Comparison of ENCODE assay signal across 8 cellular contexts in the genomic region with DNA sequence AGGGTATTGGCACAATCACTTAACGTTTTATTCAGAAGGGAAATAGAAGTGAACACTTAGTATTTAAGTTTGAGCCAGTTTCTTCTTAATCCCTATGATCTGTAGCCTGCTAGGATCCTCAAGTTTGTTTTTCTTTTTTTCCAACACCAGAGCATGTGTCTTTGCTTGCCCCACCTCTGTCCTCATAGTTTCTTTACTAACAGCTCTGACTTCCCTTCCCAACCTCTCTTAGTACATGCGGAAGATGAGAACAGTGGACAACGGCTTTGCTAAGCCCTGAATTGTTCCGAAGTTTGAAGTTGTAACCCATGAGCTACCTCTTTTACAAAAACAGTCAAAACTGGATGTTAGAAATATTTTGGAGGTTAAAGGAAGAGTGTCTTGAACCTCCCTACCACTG.
DNase-seq lines count a peak whose midpoint lies in the region; ATAC-seq and TF ChIP-seq lines count a peak whose summit lies in the region.

No MANE protein-coding gene starts in this region.

- ATAC-seq in GM18861 (IDR thresholded peaks at IDR 0.05; ENCODE audit: unreplicated experiment) (peak; percentile 23), HG02852 (IDR thresholded peaks at IDR 0.05; ENCODE audit: unreplicated experiment) (peak; percentile 35)
- ATAC-seq in stimulated activated naive CD8-positive, alpha-beta T cell treated with anti-CD3 and anti-CD28 coated beads, Interleukin-15, Interleukin-2, amounts not matched to agents 100 U/mL and 50 U/mL, for 24 hours = no peak

- BruUV-seq in PC-9 (replicated peaks; lab: Mats Ljungman, UMichigan) = no TSS peak

- H3K36me3 ChIP-seq in PC-9 (ENCODE audit: low read depth) = no peaks in the 10 kb centered on the region

- no peaks in the 10 kb centered on the region for H3K9me3 ChIP-seq in PC-9 (ENCODE audit: insufficient read depth, low read depth)

- intact Hi-C loops in PC-9 (cut with micrococcal nuclease; ENCODE audit: unreplicated experiment) = no loop called here

- H4K20me1 ChIP-seq in PC-9 (ENCODE audit: insufficient read depth) = no peaks in the 10 kb centered on the region

- H3K27me3 ChIP-seq in PC-9 (ENCODE audit: insufficient read depth, low read depth) = peaks cover 22% of the 10 kb centered on the region

- H3K27ac Mint-ChIP-seq in nephron = peak overlapping the region; percentile 50 to 85 (median 64)
- no peak overlapping the region for H3K27ac Mint-ChIP-seq in activated CD4-positive, alpha-beta memory T cell treated with anti-CD3 and anti-CD28 coated beads, Interleukin-2, amount 10 ng/mL, durations not matched to agents 7 days and 5 days

- peak overlapping the region; percentile 16 to 56 (median 39) for H3K4me3 Mint-ChIP-seq in nephron
- H3K4me3 Mint-ChIP-seq in activated CD4-positive, alpha-beta memory T cell treated with anti-CD3 and anti-CD28 coated beads, Interleukin-2, amount 10 ng/mL, durations not matched to agents 7 days and 5 days = no peak overlapping the region

- H3K9me2 ChIP-seq in PC-9 (ENCODE audit: insufficient read depth) = no peaks in the 10 kb centered on the region; the same call in 1 of the 2 replicates

- peaks cover 16% of the 10 kb centered on the region for H3K4me1 Mint-ChIP-seq in nephron
- no peaks in the 10 kb centered on the region for H3K4me1 Mint-ChIP-seq in activated CD4-positive, alpha-beta memory T cell treated with anti-CD3 and anti-CD28 coated beads, Interleukin-2, amount 10 ng/mL, durations not matched to agents 7 days and 5 days

- CTCF ChIA-PET in PC-9 (lab: Charles Lee) = no interaction called here
- CTCF ChIA-PET in activated CD4-positive, alpha-beta memory T cell treated with anti-CD3 and anti-CD28 coated beads, Interleukin-2, amount 10 ng/mL, durations not matched to agents 7 days and 5 days (lab: Charles Lee) = no interaction called here

- no peaks in the 10 kb centered on the region for H3K36me3 Mint-ChIP-seq in nephron (ENCODE audit: low read depth)
- no peaks in the 10 kb centered on the region for H3K36me3 Mint-ChIP-seq in activated CD4-positive, alpha-beta memory T cell treated with anti-CD3 and anti-CD28 coated beads, Interleukin-2, amount 10 ng/mL, durations not matched to agents 7 days and 5 days (ENCODE audit: low read depth)

- H3K4me3 ChIP-seq in PC-9 = no peak overlapping the region

- POLR2A ChIA-PET in PC-9 (lab: Charles Lee; ENCODE audit: unreplicated experiment) = no interaction called here
- POLR2A ChIA-PET in activated CD4-positive, alpha-beta memory T cell treated with anti-CD3 and anti-CD28 coated beads, Interleukin-2, amount 10 ng/mL, durations not matched to agents 7 days and 5 days (lab: Charles Lee) = no interaction called here

- H2AFZ ChIP-seq in PC-9 = peak overlapping the region; percentile 56; the same call in 1 of the 2 replicates

- no peaks in the 10 kb centered on the region for H3F3A ChIP-seq in PC-9 (ENCODE audit: insufficient read depth, low read depth)

- H3K4me1 ChIP-seq in PC-9 (replicated peaks; ENCODE audit: insufficient read depth) = no peaks in the 10 kb centered on the region

- peaks cover 5% of the 10 kb centered on the region for H3K27me3 Mint-ChIP-seq in nephron (ENCODE audit: low read depth)
- H3K27me3 Mint-ChIP-seq in activated CD4-positive, alpha-beta memory T cell treated with anti-CD3 and anti-CD28 coated beads, Interleukin-2, amount 10 ng/mL, durations not matched to agents 7 days and 5 days = no peaks in the 10 kb centered on the region

- TF ChIP-seq CTCF in PC-9 (conservative IDR thresholded peaks at IDR 0.05) (no peak), nephron (IDR thresholded peaks at IDR 0.05; ENCODE audit: unreplicated experiment in 3 of 3) (no peak)

- DNase-seq in PC-9 = no peak
- no peak for DNase-seq in activated CD4-positive, alpha-beta memory T cell treated with anti-CD3 and anti-CD28 coated beads, Interleukin-2, amount 10 ng/mL, durations not matched to agents 7 days and 5 days
- DNase-seq in stimulated activated naive CD8-positive, alpha-beta T cell treated with anti-CD3 and anti-CD28 coated beads, Interleukin-15, Interleukin-2, amounts not matched to agents 100 U/mL and 50 U/mL, for 24 hours = no peak
- no peak for DNase-seq in activated CD4-positive, alpha-beta T cell treated with anti-CD3 and anti-CD28 coated beads for 48 hours
- no peak for DNase-seq in NCI-H226

- no peaks in the 10 kb centered on the region for H3K79me2 ChIP-seq in PC-9 (ENCODE audit: low read depth)

- H3K27ac ChIP-seq in PC-9 = no peak overlapping the region

- peaks cover 23% of the 10 kb centered on the region for H3K9me3 Mint-ChIP-seq in nephron
- H3K9me3 Mint-ChIP-seq in activated CD4-positive, alpha-beta memory T cell treated with anti-CD3 and anti-CD28 coated beads, Interleukin-2, amount 10 ng/mL, durations not matched to agents 7 days and 5 days = peaks cover 3% of the 10 kb centered on the region

- H3K4me2 ChIP-seq in PC-9 = peak overlapping the region; percentile 26
